ENCODE assay signal across 25 cellular contexts in the genomic region with DNA sequence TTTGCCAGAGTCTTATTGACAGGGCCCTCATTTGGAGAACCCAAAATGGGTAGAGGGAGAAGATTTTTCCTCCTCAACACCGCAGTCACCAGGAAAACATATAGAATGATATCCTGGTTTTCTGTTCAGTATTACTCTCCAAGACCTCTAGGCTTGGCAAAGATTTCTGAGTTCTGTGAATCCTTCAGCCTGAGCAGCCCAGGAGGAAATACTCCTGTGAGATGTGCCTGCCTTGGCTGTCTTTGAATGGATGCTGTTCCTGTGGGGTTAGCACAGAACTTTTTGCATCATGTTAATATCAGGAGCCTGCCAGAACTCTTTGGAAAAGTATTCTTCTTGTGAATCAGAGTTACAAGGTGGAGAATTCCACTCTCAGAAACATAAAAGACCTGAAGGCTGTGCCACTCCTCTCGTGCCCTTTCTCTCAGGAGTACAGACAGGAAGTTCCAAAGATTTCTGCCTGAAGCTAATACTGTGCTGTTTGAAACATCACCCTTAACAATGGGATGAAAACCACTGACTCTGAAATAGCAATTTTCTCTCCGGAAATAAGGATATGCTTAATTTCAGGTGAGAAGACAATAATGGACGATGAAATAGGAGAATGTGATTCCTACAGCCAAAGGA.
"Had no signal": no experiment of that assay in that cellular context is flagged by ENCODE, and none has a peak within 500 bp of the region (broad histone marks: within the 10 kb centered on the region; RNA-seq: fewer than 3 reads in every experiment).

No MANE protein-coding gene starts in this region.

- H3K9me3 Mint-ChIP-seq: activated CD4-positive, alpha-beta memory T cell treated with anti-CD3 and anti-CD28 coated beads for 36 hours; activated naive CD4-positive, alpha-beta T cell treated with anti-CD3 and anti-CD28 coated beads, Interleukin-2, amount 10 ng/mL, durations not matched to agents 7 days and 5 days; activated naive CD8-positive, alpha-beta T cell treated with anti-CD3 and anti-CD28 coated beads, Interleukin-2, amount 10 ng/mL, durations not matched to agents 7 days and 5 days; endodermal cell; nephron; stimulated activated memory B cell treated with anti-CD40 and anti-IgM and Interleukin-4, amounts not matched to agents 10 μg/mL and 1 μg/mL and 100 μg/mL, for 72 hours; stimulated activated naive CD8-positive, alpha-beta T cell treated with anti-CD3 and anti-CD28 coated beads, Interleukin-15, amount 100 ng/mL, for 72 hours had no signal

- H3K27ac ChIP-seq: brain microvascular endothelial cell, ovary, thyroid gland, upper lobe of right lung, VCaP had no signal

- H3K4me1 ChIP-seq: thyroid gland, upper lobe of right lung had no signal

- H3K4me3 Mint-ChIP-seq: activated CD4-positive, alpha-beta memory T cell treated with anti-CD3 and anti-CD28 coated beads for 36 hours; activated naive CD4-positive, alpha-beta T cell treated with anti-CD3 and anti-CD28 coated beads, Interleukin-2, amount 10 ng/mL, durations not matched to agents 7 days and 5 days; activated naive CD8-positive, alpha-beta T cell treated with anti-CD3 and anti-CD28 coated beads, Interleukin-2, amount 10 ng/mL, durations not matched to agents 7 days and 5 days; endodermal cell; nephron; stimulated activated memory B cell treated with anti-CD40 and anti-IgM and Interleukin-4, amounts not matched to agents 10 μg/mL and 1 μg/mL and 100 μg/mL, for 72 hours; stimulated activated naive CD8-positive, alpha-beta T cell treated with anti-CD3 and anti-CD28 coated beads, Interleukin-15, amount 100 ng/mL, for 72 hours had no signal

- H3K36me3 Mint-ChIP-seq: activated CD4-positive, alpha-beta memory T cell treated with anti-CD3 and anti-CD28 coated beads for 36 hours; activated naive CD4-positive, alpha-beta T cell treated with anti-CD3 and anti-CD28 coated beads, Interleukin-2, amount 10 ng/mL, durations not matched to agents 7 days and 5 days; activated naive CD8-positive, alpha-beta T cell treated with anti-CD3 and anti-CD28 coated beads, Interleukin-2, amount 10 ng/mL, durations not matched to agents 7 days and 5 days; stimulated activated memory B cell treated with anti-CD40 and anti-IgM and Interleukin-4, amounts not matched to agents 10 μg/mL and 1 μg/mL and 100 μg/mL, for 72 hours had no signal

- DNase-seq: activated CD4-positive, alpha-beta memory T cell treated with anti-CD3 and anti-CD28 coated beads for 36 hours; activated CD4-positive, alpha-beta T cell treated with anti-CD3 and anti-CD28 coated beads for 48 hours; activated CD8-positive, alpha-beta memory T cell treated with anti-CD3 and anti-CD28 coated beads, Interleukin-2, amount 50 U/mL, for 4 hours; activated gamma-delta T cell; activated naive CD4-positive, alpha-beta T cell treated with anti-CD3 and anti-CD28 coated beads, Interleukin-2, amount 10 ng/mL, durations not matched to agents 7 days and 5 days; activated naive CD8-positive, alpha-beta T cell treated with anti-CD3 and anti-CD28 coated beads, Interleukin-2, amount 10 ng/mL, durations not matched to agents 7 days and 5 days; activated T-cell treated with anti-CD3 and anti-CD28 coated beads, Interleukin-2, amount 50 U/mL, for 1 hour; brain microvascular endothelial cell; central memory CD4-positive, alpha-beta T cell; endodermal cell; foreskin fibroblast; left ventricle myocardium superior; ovary; stimulated activated CD4-positive, alpha-beta T cell treated with anti-CD3 and anti-CD28 coated beads, Interleukin-12 subunit alpha, Interleukin-12 subunit beta, amount 100 ng/mL, for 4 hours; stimulated activated CD4-positive, alpha-beta T cell treated with anti-CD3 and anti-CD28 coated beads, Interleukin-4, amount 100 ng/mL, for 24 hours; stimulated activated naive CD8-positive, alpha-beta T cell treated with anti-CD3 and anti-CD28 coated beads, Interleukin-15, amount 100 ng/mL, for 72 hours; substantia nigra; thyroid gland; upper lobe of right lung had no signal

- H3K36me3 ChIP-seq: brain microvascular endothelial cell, ovary, thyroid gland, upper lobe of right lung had no signal

- H3K4me3 ChIP-seq: ovary, skin epidermis, thyroid gland, upper lobe of right lung had no signal

- ATAC-seq: left ventricle myocardium superior; sciatic nerve; stimulated activated memory B cell treated with anti-CD40 and anti-IgM and Interleukin-4, amounts not matched to agents 10 μg/mL and 1 μg/mL and 100 μg/mL, for 72 hours; stimulated activated naive CD8-positive, alpha-beta T cell treated with anti-CD3 and anti-CD28 coated beads, Interleukin-15, amount 100 ng/mL, for 72 hours; upper lobe of right lung had no signal

- H3K27ac Mint-ChIP-seq: activated CD4-positive, alpha-beta memory T cell treated with anti-CD3 and anti-CD28 coated beads for 36 hours; activated naive CD4-positive, alpha-beta T cell treated with anti-CD3 and anti-CD28 coated beads, Interleukin-2, amount 10 ng/mL, durations not matched to agents 7 days and 5 days; activated naive CD8-positive, alpha-beta T cell treated with anti-CD3 and anti-CD28 coated beads, Interleukin-2, amount 10 ng/mL, durations not matched to agents 7 days and 5 days; endodermal cell; progenitor cell of endocrine pancreas; stimulated activated memory B cell treated with anti-CD40 and anti-IgM and Interleukin-4, amounts not matched to agents 10 μg/mL and 1 μg/mL and 100 μg/mL, for 72 hours; stimulated activated naive CD8-positive, alpha-beta T cell treated with anti-CD3 and anti-CD28 coated beads, Interleukin-15, amount 100 ng/mL, for 72 hours had no signal

- H3K27me3 Mint-ChIP-seq: activated CD4-positive, alpha-beta memory T cell treated with anti-CD3 and anti-CD28 coated beads for 36 hours; activated naive CD4-positive, alpha-beta T cell treated with anti-CD3 and anti-CD28 coated beads, Interleukin-2, amount 10 ng/mL, durations not matched to agents 7 days and 5 days; activated naive CD8-positive, alpha-beta T cell treated with anti-CD3 and anti-CD28 coated beads, Interleukin-2, amount 10 ng/mL, durations not matched to agents 7 days and 5 days; progenitor cell of endocrine pancreas; stimulated activated memory B cell treated with anti-CD40 and anti-IgM and Interleukin-4, amounts not matched to agents 10 μg/mL and 1 μg/mL and 100 μg/mL, for 72 hours; stimulated activated naive CD8-positive, alpha-beta T cell treated with anti-CD3 and anti-CD28 coated beads, Interleukin-15, amount 100 ng/mL, for 72 hours had no signal

- H3K27me3 ChIP-seq: brain microvascular endothelial cell, ovary, thyroid gland, upper lobe of right lung had no signal

- H3K9me3 ChIP-seq: ovary, thyroid gland, upper lobe of right lung had no signal

- H3K4me1 Mint-ChIP-seq: activated naive CD4-positive, alpha-beta T cell treated with anti-CD3 and anti-CD28 coated beads, Interleukin-2, amount 10 ng/mL, durations not matched to agents 7 days and 5 days; activated naive CD8-positive, alpha-beta T cell treated with anti-CD3 and anti-CD28 coated beads, Interleukin-2, amount 10 ng/mL, durations not matched to agents 7 days and 5 days; stimulated activated memory B cell treated with anti-CD40 and anti-IgM and Interleukin-4, amounts not matched to agents 10 μg/mL and 1 μg/mL and 100 μg/mL, for 72 hours; stimulated activated naive CD8-positive, alpha-beta T cell treated with anti-CD3 and anti-CD28 coated beads, Interleukin-15, amount 100 ng/mL, for 72 hours had no signal
